Comparison of ENCODE assay signal across 24 cellular contexts in genomic region chr14:62956413-62956812, GRCh38.
"Had no signal": no experiment of that assay in that cellular context is flagged by ENCODE, and none has a peak within 500 bp of the region (broad histone marks: within the 10 kb centered on the region; RNA-seq: fewer than 3 reads in every experiment).

No MANE protein-coding gene starts in this region.

- H3K27ac Mint-ChIP-seq: naive thymus-derived CD8-positive, alpha-beta T cell; nephron progenitor cell; stimulated activated memory B cell treated with anti-CD40 and anti-IgM and Interleukin-4, amounts not matched to agents 10 μg/mL and 1 μg/mL and 100 μg/mL, for 72 hours; type B pancreatic cell had no signal

- H3K4me3 Mint-ChIP-seq: naive thymus-derived CD8-positive, alpha-beta T cell; nephron progenitor cell; stimulated activated memory B cell treated with anti-CD40 and anti-IgM and Interleukin-4, amounts not matched to agents 10 μg/mL and 1 μg/mL and 100 μg/mL, for 72 hours; type B pancreatic cell had no signal

- H3K9me3 ChIP-seq: lower lobe of right lung, prostate gland, sigmoid colon, spleen, testis, tibial artery had no signal

- H3K36me3 ChIP-seq: lower lobe of right lung, prostate gland, sigmoid colon, spleen, tibial artery had no signal

- H3K27ac ChIP-seq: dorsolateral prefrontal cortex, epithelial cell of prostate, lower lobe of right lung, prostate gland, sigmoid colon, skin epidermis, spleen, testis, tibial artery had no signal

- H3K9me3 Mint-ChIP-seq: nephron progenitor cell, type B pancreatic cell had no signal

- H3K4me1 ChIP-seq: lower lobe of right lung, prostate gland, sigmoid colon, spleen, testis, tibial artery had no signal

- FAIRE-seq: colon, frontal cortex, keratinocyte had no signal

- H3K36me3 Mint-ChIP-seq: naive thymus-derived CD8-positive, alpha-beta T cell; stimulated activated memory B cell treated with anti-CD40 and anti-IgM and Interleukin-4, amounts not matched to agents 10 μg/mL and 1 μg/mL and 100 μg/mL, for 72 hours; type B pancreatic cell had no signal

- H3K4me3 ChIP-seq: dorsolateral prefrontal cortex, lower lobe of right lung, prostate gland, sigmoid colon, skin epidermis, spleen, testis, tibial artery had no signal

- ATAC-seq: esophagus mucosa; left ventricle myocardium superior; lower lobe of right lung; naive thymus-derived CD8-positive, alpha-beta T cell; right cardiac atrium; stimulated activated memory B cell treated with anti-CD40 and anti-IgM and Interleukin-4, amounts not matched to agents 10 μg/mL and 1 μg/mL and 100 μg/mL, for 72 hours; stimulated activated naive CD8-positive, alpha-beta T cell treated with anti-CD3 and anti-CD28 coated beads, Interleukin-15, Interleukin-2, amounts not matched to agents 100 U/mL and 50 U/mL, for 24 hours had no signal

- H3K4me1 Mint-ChIP-seq: naive thymus-derived CD8-positive, alpha-beta T cell; nephron progenitor cell; stimulated activated memory B cell treated with anti-CD40 and anti-IgM and Interleukin-4, amounts not matched to agents 10 μg/mL and 1 μg/mL and 100 μg/mL, for 72 hours had no signal

- DNase-seq: dorsolateral prefrontal cortex; effector CD4-positive, alpha-beta T cell; head of caudate nucleus; left ventricle myocardium superior; lower lobe of right lung; naive thymus-derived CD8-positive, alpha-beta T cell; nephron progenitor cell; right cardiac atrium; sigmoid colon; spleen; stimulated activated CD4-positive, alpha-beta T cell treated with anti-CD3 and anti-CD28 coated beads, Interleukin-4, amount 100 ng/mL, for 4 hours; stimulated activated naive CD8-positive, alpha-beta T cell treated with anti-CD3 and anti-CD28 coated beads, Interleukin-15, Interleukin-2, amounts not matched to agents 100 U/mL and 50 U/mL, for 24 hours; substantia nigra; testis; tibial artery had no signal

- H3K27me3 ChIP-seq: dorsolateral prefrontal cortex, sigmoid colon, spleen, testis, tibial artery had no signal

- H3K27me3 Mint-ChIP-seq: stimulated activated memory B cell treated with anti-CD40 and anti-IgM and Interleukin-4, amounts not matched to agents 10 μg/mL and 1 μg/mL and 100 μg/mL, for 72 hours; type B pancreatic cell had no signal
